18 cellular contexts compared by ENCODE assay signal in the genomic region with DNA sequence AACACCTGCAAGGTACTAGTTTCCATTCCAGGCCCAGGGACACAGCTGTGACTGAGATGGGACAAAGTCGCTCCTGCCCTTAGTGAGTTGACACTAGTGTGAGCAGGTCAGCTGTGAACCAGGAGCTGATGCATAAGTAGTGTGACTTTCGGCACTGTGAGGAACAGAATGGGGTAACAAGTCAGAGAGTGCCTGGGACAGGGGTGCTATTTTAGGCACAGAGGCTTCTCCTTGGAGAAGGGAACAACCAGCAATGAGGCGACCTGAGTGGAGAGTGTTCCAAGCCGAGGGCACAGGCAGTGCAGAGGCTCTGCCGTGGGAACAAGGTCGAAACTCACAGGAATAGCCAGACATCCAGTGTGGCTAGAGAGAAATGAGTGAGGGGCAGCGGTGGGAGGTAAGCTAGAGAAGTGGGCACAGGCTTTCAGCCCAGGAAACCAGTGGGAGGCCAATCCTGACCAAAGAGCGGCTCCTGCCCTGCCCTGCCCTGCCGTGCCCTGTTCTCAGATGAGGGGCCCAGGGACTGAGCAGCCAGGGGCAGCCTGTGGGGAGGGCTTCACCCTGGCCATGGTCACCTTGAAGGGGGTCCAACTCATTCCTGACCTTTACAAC.
"Had no signal": no experiment of that assay in that cellular context is flagged by ENCODE, and none has a peak within 500 bp of the region (broad histone marks: within the 10 kb centered on the region; RNA-seq: fewer than 3 reads in every experiment).

No MANE protein-coding gene starts in this region.

- H3K27ac Mint-ChIP-seq: activated T-helper 17 cell treated with anti-CD3 and anti-CD28 coated beads, Interleukin-2, amount 50 U/mL, for 72 hours; memory B cell had no signal

- H3K4me3 Mint-ChIP-seq: activated T-helper 17 cell treated with anti-CD3 and anti-CD28 coated beads, Interleukin-2, amount 50 U/mL, for 72 hours; brain; central memory CD8-positive, alpha-beta T cell; memory B cell; naive thymus-derived CD4-positive, alpha-beta T cell had no signal

- ATAC-seq: activated T-helper 17 cell treated with anti-CD3 and anti-CD28 coated beads, Interleukin-2, amount 50 U/mL, for 72 hours; naive thymus-derived CD4-positive, alpha-beta T cell had no signal

- H3K27ac ChIP-seq: coronary artery, neutrophil, parathyroid adenoma, stomach, upper lobe of left lung, WERI-Rb-1 had no signal

- H3K27me3 Mint-ChIP-seq: activated T-helper 17 cell treated with anti-CD3 and anti-CD28 coated beads, Interleukin-2, amount 50 U/mL, for 72 hours; central memory CD8-positive, alpha-beta T cell; memory B cell; naive thymus-derived CD4-positive, alpha-beta T cell had no signal

- H3K4me3 ChIP-seq: coronary artery, stomach, upper lobe of left lung had no signal

- H3K36me3 ChIP-seq: WERI-Rb-1 had no signal

- H3K36me3 Mint-ChIP-seq: brain had no signal

- H3K9me3 ChIP-seq: neutrophil, stomach, upper lobe of left lung had no signal

- H3K27me3 ChIP-seq: neutrophil, stomach, upper lobe of left lung had no signal

- H3K9ac ChIP-seq: parathyroid adenoma had no signal

- H3K9me3 Mint-ChIP-seq: activated T-helper 17 cell treated with anti-CD3 and anti-CD28 coated beads, Interleukin-2, amount 50 U/mL, for 72 hours; brain; central memory CD8-positive, alpha-beta T cell; memory B cell; naive thymus-derived CD4-positive, alpha-beta T cell had no signal

- DNase-seq: activated CD4-positive, alpha-beta T cell treated with anti-CD3 and anti-CD28 coated beads, Interleukin-2, amount 50 U/mL, for 48 hours; activated naive CD4-positive, alpha-beta T cell; activated T-cell treated with anti-CD3 and anti-CD28 coated beads for 4 hours; erythroblast; foreskin melanocyte; naive thymus-derived CD4-positive, alpha-beta T cell; stimulated activated CD8-positive, alpha-beta memory T cell treated with anti-CD3 and anti-CD28 coated beads, Interleukin-4, amount 100 ng/mL, for 48 hours; stomach; T-helper 2 cell; WERI-Rb-1 had no signal

- H3K4me1 ChIP-seq: parathyroid adenoma, stomach, upper lobe of left lung had no signal

- H3K4me1 Mint-ChIP-seq: activated T-helper 17 cell treated with anti-CD3 and anti-CD28 coated beads, Interleukin-2, amount 50 U/mL, for 72 hours; brain; central memory CD8-positive, alpha-beta T cell; memory B cell; naive thymus-derived CD4-positive, alpha-beta T cell had no signal

- H3K79me2 ChIP-seq: parathyroid adenoma had no signal
